Comparison of ENCODE assay signal across 8 cellular contexts in genomic region chr6:3026811-3027626, GRCh38.
DNase-seq lines count a peak whose midpoint lies in the region; ATAC-seq, FAIRE-seq and TF ChIP-seq lines count a peak whose summit lies in the region.

No MANE protein-coding gene starts in this region.

- ATAC-seq in DND-41 (ENCODE audit: insufficient read depth, low read depth) (no peak), GM21360 (IDR thresholded peaks at IDR 0.05; ENCODE audit: unreplicated experiment) (peak; percentile 57), HG03565 (IDR thresholded peaks at IDR 0.05; ENCODE audit: unreplicated experiment) (peak; percentile 71)

- no peak for FAIRE-seq in HTR-8/SVneo (lab: Jason Lieb, UNC)

- peaks cover 15% of the 10 kb centered on the region for H3K79me2 ChIP-seq in DND-41 (ENCODE audit: insufficient read depth, low read length)

- H3K4me1 ChIP-seq in DND-41 (ENCODE audit: insufficient read depth, low read length) (peaks cover 54% of the 10 kb centered on the region), neutrophil (ENCODE audit: control insufficient read depth in 1 of 2, insufficient read depth in 1 of 2, low read depth in 1 of 2, low read length in 1 of 2) (peaks cover 46 to 51% of the 10 kb centered on the region in 2 experiments)

- no peak overlapping the region for H3K9ac ChIP-seq in DND-41 (ENCODE audit: low read depth, low read length)

- H3K4me3 ChIP-seq in DND-41 (ENCODE audit: low read depth in 1 of 2, low read length in 2 of 2) (no peak overlapping the region), neutrophil (ENCODE audit: low read depth in 1 of 2, low read length in 1 of 2) (no peak overlapping the region)

- H3K36me3 ChIP-seq in DND-41 (ENCODE audit: insufficient read depth, low read length) (no peaks in the 10 kb centered on the region), neutrophil (no peaks in the 10 kb centered on the region)

- no peak overlapping the region for H2AFZ ChIP-seq in DND-41 (ENCODE audit: low read depth, low read length)

- no peaks in the 10 kb centered on the region for H4K20me1 ChIP-seq in DND-41 (ENCODE audit: insufficient read depth, low read length)

- TF ChIP-seq CTCF in DND-41 (IDR thresholded peaks at IDR 0.05; ENCODE audit: borderline replicate concordance, extremely low read depth, low read length, poor library complexity, severe bottlenecking) (no peak), neutrophil (IDR thresholded peaks at IDR 0.05) (no peak)

- DNase-seq in DND-41 (no peak), AG08395 (ENCODE audit: low spot score) (no peak), HTR-8/SVneo (ENCODE audit: insufficient read length, low spot score) (no peak), NCI-H128 (lab: John Stamatoyannopoulos, UW; ENCODE audit: unreplicated experiment) (no peak)
- DNase-seq in activated T-cell treated with anti-CD3 and anti-CD28 coated beads, Interleukin-2, amount 50 U/mL, for 48 hours, result peak; percentile 52 to 53

- H3K9me3 ChIP-seq in DND-41 (ENCODE audit: insufficient read depth, low read length, severe bottlenecking), result no peaks in the 10 kb centered on the region
- no peaks in the 10 kb centered on the region for H3K9me3 ChIP-seq in neutrophil

- H3K27ac ChIP-seq in DND-41 (ENCODE audit: low read length) (peak overlapping the region; percentile 50), neutrophil (peak overlapping the region; percentile 97)

- no peak overlapping the region for H3K4me2 ChIP-seq in DND-41 (ENCODE audit: insufficient read depth, low read length)

- H3K27me3 ChIP-seq in DND-41 (ENCODE audit: insufficient read depth, low read length, poor library complexity), result no peaks in the 10 kb centered on the region
- no peaks in the 10 kb centered on the region for H3K27me3 ChIP-seq in neutrophil

Comparison
In these comparisons a context has a peak if more than half of its experiments do, and no peak if none do; other contexts are left out.
1. DNase-seq: peak in activated T-cell treated with anti-CD3 and anti-CD28 coated beads, Interleukin-2, amount 50 U/mL, for 48 hours (2 of 2); none in DND-41 (single experiment), AG08395 (single experiment), HTR-8/SVneo (single experiment) and NCI-H128 (single experiment).